Comparison of ENCODE assay signal across 12 cellular contexts in the genomic region with DNA sequence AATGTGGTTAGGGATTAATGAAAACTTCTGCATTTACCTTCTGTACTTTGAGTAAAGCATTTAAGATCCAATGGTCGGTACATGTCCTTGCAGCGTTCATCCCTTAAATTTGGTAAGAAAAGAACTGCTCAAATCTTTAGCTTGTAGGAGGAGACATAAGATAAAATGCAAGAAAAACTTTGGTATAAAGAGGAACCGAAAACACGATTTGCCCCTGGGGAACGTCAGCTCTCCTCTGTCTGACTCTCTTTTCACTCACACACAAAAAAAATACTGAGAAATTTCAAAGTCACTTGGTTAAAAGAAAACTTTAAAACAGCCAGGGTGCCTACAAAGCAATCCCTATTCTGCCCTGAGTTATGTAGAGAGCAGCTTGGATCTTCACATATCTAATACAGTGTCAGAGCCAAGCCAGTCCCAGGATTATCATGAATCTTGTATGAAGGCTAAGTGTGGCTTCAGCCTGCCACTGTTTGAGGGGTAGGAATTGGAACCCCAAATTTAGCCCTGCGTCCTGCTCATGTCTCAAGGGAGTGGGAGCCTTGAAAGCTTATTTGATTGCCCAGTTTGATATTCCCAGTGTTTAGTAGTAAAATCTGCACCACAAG.
DNase-seq lines count a peak whose midpoint lies in the region; ATAC-seq and FAIRE-seq lines count a peak whose summit lies in the region.
"Had no signal": no experiment of that assay in that cellular context is flagged by ENCODE, and none has a peak within 500 bp of the region (broad histone marks: within the 10 kb centered on the region; RNA-seq: fewer than 3 reads in every experiment).

No MANE protein-coding gene starts in this region.

- H3K9me3 Mint-ChIP-seq in naive B cell (no peaks in the 10 kb centered on the region), T-cell (no peaks in the 10 kb centered on the region)

- no peak for FAIRE-seq in HTR-8/SVneo (lab: Jason Lieb, UNC)

- no peaks in the 10 kb centered on the region for H3K27me3 Mint-ChIP-seq in naive B cell
- H3K27me3 Mint-ChIP-seq in T-cell, result no peaks in the 10 kb centered on the region

- ATAC-seq in GM18909 (IDR thresholded peaks at IDR 0.05; ENCODE audit: poor library complexity, unreplicated experiment), result peak; percentile 96
- peak; percentile 98 for ATAC-seq in GM21723 (IDR thresholded peaks at IDR 0.05; ENCODE audit: unreplicated experiment)
- ATAC-seq in HG03196 (IDR thresholded peaks at IDR 0.05; ENCODE audit: unreplicated experiment), result peak; percentile 92
- peak; percentile 72 to 75 for ATAC-seq in naive B cell (ENCODE audit: low read depth in 2 of 2)
- no peak for ATAC-seq in T-cell (replicated peaks in 1 of 4)
- ATAC-seq: left colon had no signal

- H3K4me3 Mint-ChIP-seq in naive B cell (peak overlapping the region in 2 of 8 donors; percentile 4 to 43), T-cell (no peak overlapping the region)

- H3K4me1 Mint-ChIP-seq in naive B cell (peaks cover 3 to 18% (median 9%) of the 10 kb centered on the region in 3 donors), T-cell (no peaks in the 10 kb centered on the region)

- POLR2A ChIA-PET in T-cell (lab: Charles Lee), result no interaction called here

- CTCF ChIA-PET in T-cell (lab: Charles Lee), result no interaction called here

- DNase-seq in naive B cell (peak; percentile 17), HTR-8/SVneo (ENCODE audit: insufficient read length, low spot score) (no peak), T-cell (no peak), NCI-H1092 treated with DMSO at 0.1 percent for 48 hours (lab: John Stamatoyannopoulos, UW) (no peak)
- DNase-seq: activated T-cell treated with anti-CD3 and anti-CD28 coated beads for 4 hours, caudate nucleus, DND-41, left colon, NCI-H187 treated with DMSO at 0.1 percent for 48 hours had no signal

- peak overlapping the region in 2 of 6 donors; percentile 42 to 58 for H3K27ac Mint-ChIP-seq in naive B cell
- H3K27ac Mint-ChIP-seq in T-cell, result no peak overlapping the region

- H3K36me3 Mint-ChIP-seq in naive B cell, result no peaks in the 10 kb centered on the region
- no peaks in the 10 kb centered on the region for H3K36me3 Mint-ChIP-seq in T-cell

Comparison
In these comparisons a context has a peak if more than half of its experiments do, and no peak if none do; other contexts are left out.
1. ATAC-seq: peak in GM18909 (single experiment), GM21723 (single experiment), HG03196 (single experiment) and naive B cell (2 of 2); none in T-cell (0 of 4).